ENCODE assay signal across 10 cellular contexts in genomic region chr16:11136600-11136999, GRCh38.
A peak's percentile ranks its signal among the peaks of the same experiment; 100 is the strongest.
DNase-seq lines count a peak whose midpoint lies in the region; ATAC-seq and TF ChIP-seq lines count a peak whose summit lies in the region.
"Had no signal": no experiment of that assay in that cellular context is flagged by ENCODE, and none has a peak within 500 bp of the region (broad histone marks: within the 10 kb centered on the region; RNA-seq: fewer than 3 reads in every experiment).

No MANE protein-coding gene starts in this region.

- DNase-seq in EH (ENCODE audit: low read depth) (peak; percentile 92), NCI-H2081 treated with DMSO at 0.1 percent for 48 hours (lab: John Stamatoyannopoulos, UW) (peak; percentile 49), body of pancreas (peak in 3 of 4 donors; percentile 34 to 45 (median 37)), mesenchymal stem cell (peak; percentile 24), NCI-H1048 (lab: John Stamatoyannopoulos, UW) (no peak), NCI-H524 (lab: John Stamatoyannopoulos, UW) (no peak), SIG-M5 (lab: John Stamatoyannopoulos, UW) (no peak)
- DNase-seq: NCI-H187 treated with DMSO at 0.1 percent for 48 hours had no signal

- no peak overlapping the region for H2BK120ac ChIP-seq in mesenchymal stem cell (ENCODE audit: low read depth, low read length)

- H3K79me1 ChIP-seq in mesenchymal stem cell (replicated peaks; ENCODE audit: low read length, poor library complexity, severe bottlenecking): peaks cover 4% of the 10 kb centered on the region

- H4K8ac ChIP-seq in mesenchymal stem cell (ENCODE audit: low read length): peak overlapping the region; percentile 81

- peak overlapping the region; percentile 84 for H2AK5ac ChIP-seq in mesenchymal stem cell (ENCODE audit: low read length, severe bottlenecking)

- peak overlapping the region; percentile 64 for H4K91ac ChIP-seq in mesenchymal stem cell (ENCODE audit: low read length)

- H2AFZ ChIP-seq in mesenchymal stem cell (ENCODE audit: low read depth, low read length): no peak overlapping the region

- ATAC-seq in body of pancreas (peak; percentile 10), GM21526 (IDR thresholded peaks at IDR 0.05; ENCODE audit: low FRiP score, unreplicated experiment) (no peak)

- H3K4me1 ChIP-seq in body of pancreas (peaks cover 15% of the 10 kb centered on the region), mesenchymal stem cell (ENCODE audit: control insufficient read depth, insufficient read depth, low read depth, low read length) (peaks cover 57% of the 10 kb centered on the region)

- H3K4me2 ChIP-seq in mesenchymal stem cell (ENCODE audit: low read length, poor library complexity, severe bottlenecking): no peak overlapping the region

- H3K18ac ChIP-seq in mesenchymal stem cell (ENCODE audit: low read depth in 1 of 2, low read length in 2 of 2): peak overlapping the region; percentile 38 to 69

- intact Hi-C loops in body of pancreas (cut with DNase I): no loop called here

- H3K9me3 ChIP-seq in body of pancreas (no peaks in the 10 kb centered on the region), mesenchymal stem cell (ENCODE audit: control insufficient read depth, low read length) (no peaks in the 10 kb centered on the region)

- H3K27me3 ChIP-seq in body of pancreas: no peaks in the 10 kb centered on the region
- H3K27me3 ChIP-seq in mesenchymal stem cell (ENCODE audit: control insufficient read depth in 1 of 2, insufficient read depth in 1 of 2, low read length in 2 of 2): peaks cover 0 to 4% of the 10 kb centered on the region in 2 experiments

- peak overlapping the region; percentile 64 to 74 for H2BK12ac ChIP-seq in mesenchymal stem cell (ENCODE audit: low read length in 2 of 2)

- TF ChIP-seq POLR2A in body of pancreas (IDR thresholded peaks at IDR 0.05): no peak

- no peak overlapping the region for H2BK5ac ChIP-seq in mesenchymal stem cell (ENCODE audit: low read depth, low read length, poor library complexity, severe bottlenecking)

- H3K36me3 ChIP-seq in body of pancreas (replicated peaks in 1 of 2; ENCODE audit: insufficient read depth in 1 of 2, low read depth in 2 of 2) (no peaks in the 10 kb centered on the region), mesenchymal stem cell (ENCODE audit: control insufficient read depth in 1 of 2, insufficient read depth in 2 of 2, low read depth in 1 of 2, low read length in 2 of 2) (peaks cover 0 to 12% of the 10 kb centered on the region in 2 experiments)

- no peak for TF ChIP-seq CTCF in body of pancreas (IDR thresholded peaks at IDR 0.05)

- H3K23ac ChIP-seq in mesenchymal stem cell (ENCODE audit: low read length in 2 of 2): peak overlapping the region in 1 of 2 experiments; percentile 11

- H3K4ac ChIP-seq in mesenchymal stem cell (ENCODE audit: low read depth in 1 of 2, low read length in 2 of 2): peak overlapping the region; percentile 11 to 68

- H3K9ac ChIP-seq in mesenchymal stem cell (ENCODE audit: low read length): no peak overlapping the region

- H3K4me3 ChIP-seq in body of pancreas (no peak overlapping the region), mesenchymal stem cell (ENCODE audit: insufficient read depth in 1 of 2, low read depth in 1 of 2, low read length in 2 of 2) (no peak overlapping the region)

- H3K27ac ChIP-seq in body of pancreas: peak overlapping the region in 1 of 4 donors; percentile 2
- peak overlapping the region; percentile 78 for H3K27ac ChIP-seq in mesenchymal stem cell (ENCODE audit: low read length, poor library complexity, severe bottlenecking)
- H3K27ac ChIP-seq: VCaP had no signal

- 85 to 89% methylated on average over 5 to 7 of the region's 7 CpGs for WGBS in body of pancreas, 2 donors
- WGBS in mesenchymal stem cell: 81% methylated on average over 7 of the region's 7 CpGs

- peak overlapping the region; percentile 73 for H2BK15ac ChIP-seq in mesenchymal stem cell (ENCODE audit: low read depth, poor library complexity, severe bottlenecking)

- H3K14ac ChIP-seq in mesenchymal stem cell (ENCODE audit: low read length in 2 of 2): peak overlapping the region in 1 of 2 experiments; percentile 57

Comparison
In these comparisons a context has a peak if more than half of its experiments do, and no peak if none do; other contexts are left out.
1. DNase-seq: peak in EH (single experiment), NCI-H2081 treated with DMSO at 0.1 percent for 48 hours (single experiment), body of pancreas (3 of 4) and mesenchymal stem cell (single experiment); none in NCI-H1048 (single experiment), NCI-H524 (0 of 2) and SIG-M5 (single experiment).